ENCODE assay signal across 19 cellular contexts in the genomic region with DNA sequence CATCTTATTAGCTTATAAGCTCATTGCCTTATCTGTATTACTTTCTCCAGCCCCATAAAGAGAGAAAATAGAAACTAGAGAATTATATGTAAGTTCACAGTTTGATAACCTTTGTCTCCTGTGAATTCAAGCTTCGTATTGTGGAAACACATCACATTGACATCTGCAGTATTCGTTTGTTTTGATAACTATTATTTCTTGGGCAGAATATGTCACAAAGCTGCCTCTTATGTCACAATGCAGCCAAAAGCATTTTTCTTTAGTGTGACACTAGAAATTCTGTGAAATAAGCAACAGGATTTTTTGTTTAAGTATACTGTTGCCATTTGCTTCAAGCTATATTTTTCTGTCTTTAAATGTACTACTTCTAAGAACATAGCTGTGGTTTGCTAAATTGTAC.
DNase-seq lines count a peak whose midpoint lies in the region; ATAC-seq and TF ChIP-seq lines count a peak whose summit lies in the region.
"Had no signal": no experiment of that assay in that cellular context is flagged by ENCODE, and none has a peak within 500 bp of the region (broad histone marks: within the 10 kb centered on the region; RNA-seq: fewer than 3 reads in every experiment).

No MANE protein-coding gene starts in this region.

- H3K4me3 Mint-ChIP-seq in activated CD4-positive, alpha-beta T cell treated with anti-CD3 and anti-CD28 coated beads, Interleukin-2, amount 10 ng/mL, durations not matched to agents 7 days and 5 days, result no peak overlapping the region
- H3K4me3 Mint-ChIP-seq: CD14-positive monocyte; CD4-positive, alpha-beta memory T cell; HFFc6 had no signal

- POLR2A ChIA-PET in activated CD4-positive, alpha-beta T cell treated with anti-CD3 and anti-CD28 coated beads, Interleukin-2, amount 10 ng/mL, durations not matched to agents 7 days and 5 days (lab: Charles Lee), result no interaction called here

- H3K27me3 ChIP-seq in OCI-LY3 (ENCODE audit: low read depth, low read length) (no peaks in the 10 kb centered on the region), smooth muscle cell (ENCODE audit: low read depth) (peaks cover 5% of the 10 kb centered on the region), right cardiac atrium (ENCODE audit: control insufficient read depth, insufficient read depth) (no peaks in the 10 kb centered on the region)
- H3K27me3 ChIP-seq: BLaER1 had no signal

- no peak overlapping the region for H3K27ac ChIP-seq in OCI-LY3 (ENCODE audit: low read length)
- no peak overlapping the region for H3K27ac ChIP-seq in smooth muscle cell (ENCODE audit: low read depth)
- H3K27ac ChIP-seq in right cardiac atrium (ENCODE audit: low read length), result no peak overlapping the region
- H3K27ac ChIP-seq: BLaER1, HL-60 had no signal

- H2AFZ ChIP-seq in OCI-LY3 (ENCODE audit: low read depth, low read length) (0 out of 2 replicates have a peak overlapping the region, but pooled peaks have one; percentile 5), smooth muscle cell (ENCODE audit: low read depth) (no peak overlapping the region)

- no peaks in the 10 kb centered on the region for H3K36me3 Mint-ChIP-seq in activated CD4-positive, alpha-beta T cell treated with anti-CD3 and anti-CD28 coated beads, Interleukin-2, amount 10 ng/mL, durations not matched to agents 7 days and 5 days (ENCODE audit: low read depth)
- H3K36me3 Mint-ChIP-seq: CD14-positive monocyte; CD4-positive, alpha-beta memory T cell had no signal

- no peaks in the 10 kb centered on the region for H3K9me3 Mint-ChIP-seq in activated CD4-positive, alpha-beta T cell treated with anti-CD3 and anti-CD28 coated beads, Interleukin-2, amount 10 ng/mL, durations not matched to agents 7 days and 5 days
- H3K9me3 Mint-ChIP-seq: CD4-positive, alpha-beta memory T cell had no signal

- H3K4me2 ChIP-seq in OCI-LY3 (ENCODE audit: low read length), result no peak overlapping the region
- H3K4me2 ChIP-seq in smooth muscle cell, result peak overlapping the region; percentile 67
- H3K4me2 ChIP-seq: BLaER1 had no signal

- peak; percentile 34 for ATAC-seq in left colon
- ATAC-seq in Right ventricle myocardium inferior, result no peak
- ATAC-seq in right cardiac atrium, result no peak
- ATAC-seq: HCT116 had no signal

- H3K36me3 ChIP-seq in OCI-LY3 (replicated peaks; ENCODE audit: low read depth, low read length), result no peaks in the 10 kb centered on the region
- H3K36me3 ChIP-seq in smooth muscle cell (ENCODE audit: low read depth), result no peaks in the 10 kb centered on the region
- H3K36me3 ChIP-seq: BLaER1 had no signal

- H3K79me2 ChIP-seq in OCI-LY3 (ENCODE audit: low read length), result no peaks in the 10 kb centered on the region
- H3K79me2 ChIP-seq in smooth muscle cell (ENCODE audit: low read depth), result no peaks in the 10 kb centered on the region

- no peaks in the 10 kb centered on the region for H3F3A ChIP-seq in smooth muscle cell (ENCODE audit: low read depth)

- no peaks in the 10 kb centered on the region for H3K27me3 Mint-ChIP-seq in activated CD4-positive, alpha-beta T cell treated with anti-CD3 and anti-CD28 coated beads, Interleukin-2, amount 10 ng/mL, durations not matched to agents 7 days and 5 days

- H3K9me3 ChIP-seq in OCI-LY3 (ENCODE audit: insufficient read depth, low read length), result no peaks in the 10 kb centered on the region
- H3K9me3 ChIP-seq in smooth muscle cell (replicated peaks; ENCODE audit: low read depth), result no peaks in the 10 kb centered on the region
- no peaks in the 10 kb centered on the region for H3K9me3 ChIP-seq in right cardiac atrium (ENCODE audit: control insufficient read depth, low read length)
- H3K9me3 ChIP-seq: BLaER1 had no signal

- H3K4me1 Mint-ChIP-seq in activated CD4-positive, alpha-beta T cell treated with anti-CD3 and anti-CD28 coated beads, Interleukin-2, amount 10 ng/mL, durations not matched to agents 7 days and 5 days, result no peaks in the 10 kb centered on the region
- H3K4me1 Mint-ChIP-seq: CD14-positive monocyte had no signal

- H3K27ac Mint-ChIP-seq in activated CD4-positive, alpha-beta T cell treated with anti-CD3 and anti-CD28 coated beads, Interleukin-2, amount 10 ng/mL, durations not matched to agents 7 days and 5 days, result no peak overlapping the region
- H3K27ac Mint-ChIP-seq: CD14-positive monocyte; CD4-positive, alpha-beta memory T cell; HFFc6 had no signal

- intact Hi-C loops in left colon (cut with DNase I, micrococcal nuclease) (no loop called here), Right ventricle myocardium inferior (cut with DNase I) (no loop called here), right cardiac atrium (cut with DNase I) (no loop called here)

- in situ Hi-C loops in G401 (cut with HindIII; ENCODE audit: low sequenced_read_pairs), result no loop called here

- 13% methylated on average over 2 of the region's 2 CpGs for WGBS in smooth muscle cell (ENCODE audit: low lambda C conversion rate)
- WGBS in right cardiac atrium, result 17% methylated on average over 2 of the region's 2 CpGs

- TF ChIP-seq CTCF in OCI-LY3 (IDR thresholded peaks at IDR 0.05; ENCODE audit: low read depth, low read length) (no peak), smooth muscle cell (IDR thresholded peaks at IDR 0.05; ENCODE audit: borderline replicate concordance, insufficient read depth, poor library complexity, severe bottlenecking) (no peak)

- H3K4me1 ChIP-seq in OCI-LY3 (ENCODE audit: low read length) (no peaks in the 10 kb centered on the region), smooth muscle cell (ENCODE audit: low read depth) (peaks cover 6% of the 10 kb centered on the region), right cardiac atrium (ENCODE audit: control insufficient read depth, insufficient read depth, low read length) (no peaks in the 10 kb centered on the region)
- H3K4me1 ChIP-seq: BLaER1 had no signal

- CTCF ChIA-PET in activated CD4-positive, alpha-beta T cell treated with anti-CD3 and anti-CD28 coated beads, Interleukin-2, amount 10 ng/mL, durations not matched to agents 7 days and 5 days (lab: Charles Lee), result no interaction called here

- H3K4me3 ChIP-seq in OCI-LY3 (ENCODE audit: low read length) (no peak overlapping the region), smooth muscle cell (no peak overlapping the region), right cardiac atrium (ENCODE audit: low read length) (no peak overlapping the region)
- H3K4me3 ChIP-seq: BLaER1 had no signal

- H4K20me1 ChIP-seq in OCI-LY3 (ENCODE audit: insufficient read depth, low read length), result no peaks in the 10 kb centered on the region
- H4K20me1 ChIP-seq in smooth muscle cell (ENCODE audit: low read depth), result no peaks in the 10 kb centered on the region
- H4K20me1 ChIP-seq: BLaER1 had no signal

- H3K9ac ChIP-seq in OCI-LY3 (ENCODE audit: low read length) (no peak overlapping the region), smooth muscle cell (ENCODE audit: low read depth) (no peak overlapping the region)
- H3K9ac ChIP-seq: BLaER1 had no signal

- DNase-seq in G401 (ENCODE audit: low spot score) (peak; percentile 11), left colon (no peak), smooth muscle cell (lab: John Stamatoyannopoulos, UW; ENCODE audit: unreplicated experiment) (no peak), Right ventricle myocardium inferior (ENCODE audit: missing footprints) (no peak), right cardiac atrium (no peak)
- no peak for DNase-seq in activated CD4-positive, alpha-beta T cell treated with anti-CD3 and anti-CD28 coated beads, Interleukin-2, amount 10 ng/mL, durations not matched to agents 7 days and 5 days
- DNase-seq: 8988T; CD4-positive, alpha-beta memory T cell; DMS153; DMS79; GF-D8; GOT3; H7; HFFc6 had no signal
